Comparison of ENCODE assay signal across 15 cellular contexts in the genomic region with DNA sequence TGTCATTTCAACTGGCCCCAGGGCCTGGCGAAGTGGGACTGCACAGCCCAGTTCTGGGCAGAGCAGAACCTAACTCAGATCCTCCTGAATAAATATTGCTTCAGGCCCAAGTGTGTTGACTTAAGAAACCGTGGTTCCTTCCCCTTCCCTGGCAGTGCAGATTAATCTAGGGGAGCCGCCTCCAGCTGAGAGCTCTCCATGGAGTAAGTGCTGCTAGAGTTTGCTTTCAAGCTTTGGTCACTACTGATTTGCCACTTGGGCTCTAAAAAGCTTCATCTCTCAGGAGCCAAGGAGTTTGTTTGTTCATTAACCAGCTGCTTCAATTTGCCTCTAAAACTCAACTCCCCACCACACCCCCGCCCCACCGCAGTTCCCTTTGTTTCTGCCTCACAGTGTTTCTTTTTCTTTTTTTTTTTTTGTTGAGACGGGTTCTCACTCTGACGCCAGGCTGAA.
DNase-seq lines count a peak whose midpoint lies in the region; ATAC-seq and TF ChIP-seq lines count a peak whose summit lies in the region.
"Had no signal": no experiment of that assay in that cellular context is flagged by ENCODE, and none has a peak within 500 bp of the region (broad histone marks: within the 10 kb centered on the region; RNA-seq: fewer than 3 reads in every experiment).

No MANE protein-coding gene starts in this region.

- 27 to 31% methylated on average over 7 of the region's 7 CpGs for WGBS in thyroid gland, 2 donors

- H3K4me1 ChIP-seq in thyroid gland = peaks cover 12 to 13% of the 10 kb centered on the region in 2 donors

- H3K27me3 ChIP-seq in thyroid gland = no peaks in the 10 kb centered on the region
- H3K27me3 ChIP-seq: spleen had no signal

- no peaks in the 10 kb centered on the region for H3K36me3 ChIP-seq in thyroid gland
- H3K36me3 ChIP-seq: spleen, thoracic aorta had no signal

- intact Hi-C loops in thyroid gland (cut with DNase I) = no loop called here

- DNase-seq in NCI-H2196 (lab: John Stamatoyannopoulos, UW; ENCODE audit: unreplicated experiment) (peak; percentile 43), NCI-H2196 treated with DMSO at 0.1 percent for 48 hours (lab: John Stamatoyannopoulos, UW; ENCODE audit: unreplicated experiment) (no peak), NCI-H69 (lab: John Stamatoyannopoulos, UW) (peak; percentile 74), kidney tubule cell (ENCODE audit: low spot score) (peak; percentile 25), thyroid gland (peak; percentile 86 to 90)
- no peak for DNase-seq in activated T-cell treated with anti-CD3 and anti-CD28 coated beads, Interleukin-2, amount 50 U/mL, for 1 hour
- DNase-seq in activated naive CD4-positive, alpha-beta T cell treated with anti-CD3 and anti-CD28 coated beads, Interleukin-2, amount 50 U/mL, for 16 hours = no peak
- DNase-seq: activated CD4-positive, CD25-positive, alpha-beta regulatory T cell; cerebellar nuclear complex; IMR-90; NCI-H2081 treated with DMSO at 0.1 percent for 48 hours; nucleus accumbens; spleen had no signal

- H3K27ac ChIP-seq in thyroid gland = peak overlapping the region; percentile 75 to 83 (median 78)
- H3K27ac ChIP-seq: spleen, thoracic aorta had no signal

- ATAC-seq in HG02763 (IDR thresholded peaks at IDR 0.05; ENCODE audit: unreplicated experiment) = no peak

- no peaks in the 10 kb centered on the region for H3K9me3 ChIP-seq in thyroid gland
- H3K9me3 ChIP-seq: spleen, thoracic aorta had no signal

- TF ChIP-seq POLR2A in thyroid gland (IDR thresholded peaks at IDR 0.05) = no peak

- no peak for TF ChIP-seq CTCF in thyroid gland (IDR thresholded peaks at IDR 0.05)

- H3K4me3 ChIP-seq in thyroid gland (replicated peaks in 1 of 3) = no peak overlapping the region
- H3K4me3 ChIP-seq: spleen, thoracic aorta had no signal

Comparison
In these comparisons a context has a peak if more than half of its experiments do, and no peak if none do; other contexts are left out.
1. DNase-seq: peak in NCI-H2196 (single experiment), NCI-H69 (single experiment), kidney tubule cell (single experiment) and thyroid gland (2 of 2); none in NCI-H2196 treated with DMSO at 0.1 percent for 48 hours (single experiment), activated T-cell treated with anti-CD3 and anti-CD28 coated beads, Interleukin-2, amount 50 U/mL, for 1 hour (single experiment) and activated naive CD4-positive, alpha-beta T cell treated with anti-CD3 and anti-CD28 coated beads, Interleukin-2, amount 50 U/mL, for 16 hours (single experiment).